ENCODE assay signal across 11 cellular contexts in the genomic region with DNA sequence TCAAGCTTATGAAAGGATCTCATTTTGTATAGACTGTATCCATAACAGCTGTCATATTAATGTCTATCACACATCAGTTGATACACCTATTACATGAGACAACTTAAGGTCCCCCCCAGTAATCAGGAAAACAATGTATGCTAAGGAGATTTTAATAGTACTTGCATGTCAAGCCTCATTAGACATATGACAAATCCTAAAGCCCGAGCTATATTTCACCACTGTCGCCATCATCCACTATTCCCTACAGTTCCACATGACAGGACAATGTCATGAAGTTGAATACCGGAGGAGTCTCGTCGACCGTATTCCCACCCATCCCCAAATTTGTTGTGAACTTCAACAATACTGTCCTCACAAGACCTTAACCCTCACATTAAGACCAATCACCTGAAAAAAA. TPM values are rescaled to one million over a fixed set of nuclear protein-coding genes. Genes with fewer than 3 reads are reported as not detected.
DNase-seq lines count a peak whose midpoint lies in the region; ATAC-seq and TF ChIP-seq lines count a peak whose summit lies in the region.
"Had no signal": no experiment of that assay in that cellular context is flagged by ENCODE, and none has a peak within 500 bp of the region (broad histone marks: within the 10 kb centered on the region; RNA-seq: fewer than 3 reads in every experiment).

No MANE protein-coding gene starts in this region.

- peaks cover 0 to 24% (median 10%) of the 10 kb centered on the region in 4 donors for H3K4me1 ChIP-seq in tibial artery
- H3K4me1 ChIP-seq in aorta (ENCODE audit: control insufficient read depth in 1 of 2, insufficient read depth in 2 of 2, low read length in 2 of 2), result peaks cover 0 to 4% of the 10 kb centered on the region in 2 donors

- no peaks in the 10 kb centered on the region for H3K27me3 Mint-ChIP-seq in CD4-positive, alpha-beta T cell
- H3K27me3 Mint-ChIP-seq in naive thymus-derived CD8-positive, alpha-beta T cell, result no peaks in the 10 kb centered on the region
- H3K27me3 Mint-ChIP-seq: activated CD8-positive, alpha-beta memory T cell treated with anti-CD3 and anti-CD28 coated beads, Interleukin-2, amount 10 ng/mL, durations not matched to agents 7 days and 5 days had no signal

- peaks cover 82% of the 10 kb centered on the region for H3K36me3 Mint-ChIP-seq in CD4-positive, alpha-beta T cell (ENCODE audit: low read depth)
- peaks cover 5 to 64% (median 15%) of the 10 kb centered on the region in 3 donors for H3K36me3 Mint-ChIP-seq in naive thymus-derived CD8-positive, alpha-beta T cell

- H3K4me3 ChIP-seq in HL-60 (replicated peaks; ENCODE audit: insufficient read depth, low read length), result peak overlapping the region; percentile 79
- peak overlapping the region; percentile 2 for H3K4me3 ChIP-seq in astrocyte of the cerebellum (ENCODE audit: low read depth, low read length)
- H3K4me3 ChIP-seq in tibial artery, result no peak overlapping the region
- H3K4me3 ChIP-seq in aorta (ENCODE audit: low read length in 2 of 2), result no peak overlapping the region

- no peaks in the 10 kb centered on the region for H3K9me3 Mint-ChIP-seq in CD4-positive, alpha-beta T cell
- H3K9me3 Mint-ChIP-seq in naive thymus-derived CD8-positive, alpha-beta T cell, result no peaks in the 10 kb centered on the region

- TF ChIP-seq CTCF in CD4-positive, alpha-beta T cell (IDR thresholded peaks at IDR 0.05), result no peak
- TF ChIP-seq CTCF in HL-60 (IDR thresholded peaks at IDR 0.05; ENCODE audit: insufficient read depth, low read length) (no peak), astrocyte of the cerebellum (IDR thresholded peaks at IDR 0.05; ENCODE audit: low read depth, low read length, missing control alignments) (no peak), tibial artery (IDR thresholded peaks at IDR 0.05) (no peak)

- no peaks in the 10 kb centered on the region for H3K9me3 ChIP-seq in CD4-positive, alpha-beta T cell (ENCODE audit: control insufficient read depth, low read length)
- H3K9me3 ChIP-seq in tibial artery, result no peaks in the 10 kb centered on the region
- no peaks in the 10 kb centered on the region for H3K9me3 ChIP-seq in aorta (ENCODE audit: control insufficient read depth, low read length)

- no peaks in the 10 kb centered on the region for H3K27me3 ChIP-seq in CD4-positive, alpha-beta T cell (ENCODE audit: control insufficient read depth, insufficient read depth, low read length)
- no peaks in the 10 kb centered on the region for H3K27me3 ChIP-seq in HL-60 (ENCODE audit: insufficient read depth, poor library complexity, severe bottlenecking)
- no peaks in the 10 kb centered on the region for H3K27me3 ChIP-seq in tibial artery
- H3K27me3 ChIP-seq in aorta (ENCODE audit: control insufficient read depth in 1 of 2, insufficient read depth in 2 of 2, low read length in 1 of 2), result no peaks in the 10 kb centered on the region
- H3K27me3 ChIP-seq: foreskin keratinocyte had no signal

- CTCF ChIA-PET in CD4-positive, alpha-beta T cell (lab: Charles Lee), result no interaction called here

- no peak for ATAC-seq in CD4-positive, alpha-beta T cell (ENCODE audit: poor library complexity)
- no peak for ATAC-seq in naive thymus-derived CD8-positive, alpha-beta T cell
- ATAC-seq in aorta (ENCODE audit: low FRiP score) (no peak), GM18498 (IDR thresholded peaks at IDR 0.05; ENCODE audit: unreplicated experiment) (no peak)
- ATAC-seq: activated CD8-positive, alpha-beta memory T cell treated with anti-CD3 and anti-CD28 coated beads, Interleukin-2, amount 10 ng/mL, durations not matched to agents 7 days and 5 days; foreskin keratinocyte had no signal

- intact Hi-C loops in CD4-positive, alpha-beta T cell (cut with DNase I, micrococcal nuclease), result no loop called here
- intact Hi-C loops in tibial artery (cut with DNase I; ENCODE audit: low total_unique reads) (no loop called here), aorta (cut with DNase I) (no loop called here)

- H3K36me3 ChIP-seq in tibial artery, result peaks cover 21 to 26% (median 26%) of the 10 kb centered on the region in 3 donors
- peaks cover 2 to 9% of the 10 kb centered on the region in 2 donors for H3K36me3 ChIP-seq in aorta (ENCODE audit: control insufficient read depth in 1 of 2, insufficient read depth in 2 of 2, low read length in 1 of 2)

- peak overlapping the region; percentile 96 for H3K27ac Mint-ChIP-seq in CD4-positive, alpha-beta T cell
- peak overlapping the region in 8 of 10 donors; percentile 22 to 88 (median 75) for H3K27ac Mint-ChIP-seq in naive thymus-derived CD8-positive, alpha-beta T cell
- H3K27ac Mint-ChIP-seq: activated CD8-positive, alpha-beta memory T cell treated with anti-CD3 and anti-CD28 coated beads, Interleukin-2, amount 10 ng/mL, durations not matched to agents 7 days and 5 days had no signal

- in situ Hi-C loops in astrocyte of the cerebellum (cut with HindIII; ENCODE audit: low sequenced_read_pairs), result loop anchor here (5.0 kb wide), 1 partner anchor 33 kb away; the partner anchor contains the start of gene BRWD1

- H3K27ac ChIP-seq in CD4-positive, alpha-beta T cell (ENCODE audit: low read depth, low read length), result no peak overlapping the region
- H3K27ac ChIP-seq in HL-60 (replicated peaks) (no peak overlapping the region; the same call in 1 of the 2 replicates), tibial artery (no peak overlapping the region), aorta (ENCODE audit: low read depth in 1 of 2, low read length in 2 of 2) (no peak overlapping the region)
- H3K27ac ChIP-seq: foreskin keratinocyte had no signal

- POLR2A ChIA-PET in CD4-positive, alpha-beta T cell (lab: Charles Lee), result interaction anchor here (1.0 to 7.2 kb wide), 2 partner anchors 32 to 162 kb away, joined by 3 to 201 read pairs; partner anchors contain the start of genes BRWD1 and PSMG1
- POLR2A ChIA-PET in naive thymus-derived CD8-positive, alpha-beta T cell (lab: Charles Lee), result interaction anchor here (1.0 to 7.0 kb wide), 2 partner anchors 31 to 41 kb away, joined by 3 to 178 read pairs; partner anchors contain the start of gene BRWD1

- 79 to 83% methylated on average over 6 of the region's 6 CpGs for WGBS in aorta, 2 donors

- no peak for DNase-seq in CD4-positive, alpha-beta T cell
- DNase-seq in HL-60 (ENCODE audit: low read depth in 1 of 2, low spot score in 1 of 2) (no peak), astrocyte of the cerebellum (ENCODE audit: low read depth) (no peak), tibial artery (no peak), aorta (no peak)
- DNase-seq in naive thymus-derived CD8-positive, alpha-beta T cell, result no peak
- no peak for DNase-seq in stimulated activated CD8-positive, alpha-beta memory T cell treated with anti-CD3 and anti-CD28 coated beads, Interleukin-4, amount 100 ng/mL, for 48 hours
- DNase-seq: activated CD8-positive, alpha-beta memory T cell treated with anti-CD3 and anti-CD28 coated beads, Interleukin-2, amount 10 ng/mL, durations not matched to agents 7 days and 5 days; foreskin keratinocyte; NCI-H526 had no signal

- peak overlapping the region; percentile 27 for H3K4me3 Mint-ChIP-seq in CD4-positive, alpha-beta T cell
- peak overlapping the region in 8 of 10 donors; percentile 4 to 91 (median 64) for H3K4me3 Mint-ChIP-seq in naive thymus-derived CD8-positive, alpha-beta T cell

- H3K4me1 Mint-ChIP-seq in CD4-positive, alpha-beta T cell (ENCODE audit: low read depth), result peaks cover 43% of the 10 kb centered on the region
- peaks cover 23 to 46% (median 42%) of the 10 kb centered on the region in 4 donors for H3K4me1 Mint-ChIP-seq in naive thymus-derived CD8-positive, alpha-beta T cell

RNA-seq across cellular contexts. Expression of gene HMGN1, which starts 3.4 kb away (rescaled TPM):
- 100 to 1,000 TPM; 256 to 262 TPM for total RNA-seq in CD4-positive, alpha-beta T cell
- total RNA-seq in naive thymus-derived CD8-positive, alpha-beta T cell, result 100 to 1,000 TPM; 252 to 263 TPM
- 100 to 1,000 TPM; 248 to 285 (median 249) TPM for polyA plus RNA-seq in naive thymus-derived CD8-positive, alpha-beta T cell
- 100 to 1,000 TPM in 1 of 2 donors, 10 to 100 TPM in 1; 77.8 to 111 TPM for total RNA-seq in aorta
- polyA plus RNA-seq in aorta, result 10 to 100 TPM; 66.6 to 86.0 TPM

RNA-seq across cellular contexts. Expression of gene BRWD1, which starts 32.0 kb away (rescaled TPM):
- total RNA-seq in CD4-positive, alpha-beta T cell, result 10 to 100 TPM; 84.7 to 92.2 TPM
- total RNA-seq in naive thymus-derived CD8-positive, alpha-beta T cell, result 100 to 1,000 TPM; 116 to 121 TPM
- polyA plus RNA-seq in naive thymus-derived CD8-positive, alpha-beta T cell, result 10 to 100 TPM; 26.3 to 42.6 (median 36.2) TPM
- total RNA-seq in aorta, result 10 to 100 TPM; 41.8 to 68.5 TPM
- polyA plus RNA-seq in aorta, result 10 to 100 TPM; 10.0 to 15.0 TPM

Comparison
In these comparisons a context has a peak if more than half of its experiments do, and no peak if none do; other contexts are left out.
1. H3K4me3 ChIP-seq: peak in HL-60 (single experiment) and astrocyte of the cerebellum (single experiment); none in tibial artery (0 of 2) and aorta (0 of 2).